Comparison of ENCODE assay signal across 3 cellular contexts in the genomic region with DNA sequence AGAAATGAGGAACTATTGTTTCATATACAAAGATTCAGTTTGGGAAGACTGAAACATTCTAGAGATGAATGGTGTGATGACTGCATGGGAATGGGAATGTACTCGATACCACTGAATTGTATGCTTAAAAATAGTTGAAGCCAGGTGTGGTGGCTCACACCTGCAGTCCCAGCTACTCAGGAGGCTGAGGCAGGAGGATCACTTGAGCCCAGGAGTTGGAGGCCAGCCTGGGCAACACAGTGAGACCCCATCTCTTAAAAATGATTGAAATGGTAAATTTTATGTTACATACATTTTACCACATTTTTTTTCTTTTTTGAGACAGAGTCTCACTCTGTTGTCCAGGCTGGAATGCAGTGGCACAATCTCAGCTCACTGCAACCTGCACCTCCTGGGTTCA.
A peak's percentile ranks its signal among the peaks of the same experiment; 100 is the strongest.
TF ChIP-seq lines count a peak whose summit lies in the region.

No MANE protein-coding gene starts in this region.

TF ChIP-seq in HEK293, 187 proteins besides CTCF, POLR2A, EP300 and RAD21:
- peak; percentile 83 for TF ChIP-seq ZNF121 (tag by site-specific recombination; IDR thresholded peaks at IDR 0.05)

TF ChIP-seq in WTC11, 78 proteins besides CTCF, POLR2A, EP300 and RAD21:
- TF ChIP-seq GTF2I (CRISPR knock-in tag; conservative IDR thresholded peaks at IDR 0.05) (0 out of 2 replicates have a peak, but pooled peaks have one; percentile 4), ZNF121 (CRISPR knock-in tag; IDR thresholded peaks at IDR 0.05) (peak; percentile 75; the same call in 1 of the 2 replicates)

TF ChIP-seq in K562, 482 proteins besides CTCF, POLR2A, EP300 and RAD21:
- TF ChIP-seq ZNF121 (CRISPR knock-in tag; conservative IDR thresholded peaks at IDR 0.05) = peak; percentile 39; the same call in 1 of the 2 replicates
